In the genomic region with DNA sequence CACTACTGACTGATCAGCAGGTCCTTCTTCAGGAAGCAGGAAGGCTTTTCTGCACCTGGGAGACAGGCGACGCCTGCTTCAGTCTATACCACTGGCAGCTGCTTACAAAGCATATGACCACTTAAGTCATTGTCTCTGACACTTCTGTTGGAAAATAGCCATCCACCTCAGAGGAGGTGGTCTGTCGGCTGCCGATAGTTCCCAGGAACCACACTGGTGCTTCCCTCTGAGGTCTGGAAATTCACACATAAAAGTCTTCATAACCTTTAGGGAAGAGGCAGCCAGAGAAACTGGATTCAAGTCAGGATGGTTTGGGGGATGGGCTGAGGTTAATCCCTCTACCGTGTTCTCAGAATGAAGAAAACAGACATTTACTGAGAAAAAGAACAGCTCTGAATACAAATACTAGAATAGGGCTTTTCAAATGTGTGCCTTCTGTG, we compare ENCODE assay signal across 10 cellular contexts. TPM values are rescaled to one million over a fixed set of nuclear protein-coding genes. Genes with fewer than 3 reads are reported as not detected.
DNase-seq lines count a peak whose midpoint lies in the region; ATAC-seq and TF ChIP-seq lines count a peak whose summit lies in the region.
"Had no signal": no experiment of that assay in that cellular context is flagged by ENCODE, and none has a peak within 500 bp of the region (broad histone marks: within the 10 kb centered on the region; RNA-seq: fewer than 3 reads in every experiment).

No MANE protein-coding gene starts in this region.

- peak overlapping the region; percentile 22 for H3K27ac ChIP-seq in suprapubic skin

- H3K36me3 ChIP-seq in suprapubic skin = no peaks in the 10 kb centered on the region

- no peak for TF ChIP-seq CTCF in suprapubic skin (IDR thresholded peaks at IDR 0.05)

- DNase-seq in NCI-H82 (lab: John Stamatoyannopoulos, UW) = peak; percentile 61
- no peak for DNase-seq in NCI-H82 treated with DMSO at 0.1 percent for 48 hours (lab: John Stamatoyannopoulos, UW; ENCODE audit: unreplicated experiment)
- peak; percentile 32 for DNase-seq in NCI-H524 treated with DMSO at 0.1 percent for 48 hours (lab: John Stamatoyannopoulos, UW)
- DNase-seq in glomerular visceral epithelial cell (ENCODE audit: extremely low spot score) = peak; percentile 92
- DNase-seq in suprapubic skin (ENCODE audit: low spot score in 2 of 2) = peak; percentile 32 to 43
- DNase-seq in ureter (ENCODE audit: low spot score) = no peak
- DNase-seq: H9, NCI-H1694 treated with DMSO at 0.1 percent for 48 hours had no signal

- H3K4me3 ChIP-seq in suprapubic skin = no peak overlapping the region

- no peak for TF ChIP-seq EP300 in suprapubic skin (IDR thresholded peaks at IDR 0.05)

- no peak for TF ChIP-seq POLR2A in suprapubic skin (IDR thresholded peaks at IDR 0.05)

- H3K27me3 ChIP-seq in suprapubic skin = no peaks in the 10 kb centered on the region

- WGBS in suprapubic skin = 82% methylated on average over 5 of the region's 5 CpGs

- peaks cover 47% of the 10 kb centered on the region for H3K4me1 ChIP-seq in suprapubic skin

- ATAC-seq in GM18858 (IDR thresholded peaks at IDR 0.05; ENCODE audit: unreplicated experiment) (no peak), HG03520 (IDR thresholded peaks at IDR 0.05; ENCODE audit: unreplicated experiment) (no peak)

- no peaks in the 10 kb centered on the region for H3K9me3 ChIP-seq in suprapubic skin

RNA-seq across cellular contexts. Expression of a gene that starts 15.6 kb away (rescaled TPM):
- total RNA-seq in suprapubic skin = 100 to 1,000 TPM; 139 to 162 (median 144) TPM
- 249 TPM for total RNA-seq in ureter

RNA-seq across cellular contexts. Expression of a gene that starts 47.9 kb away (rescaled TPM):
- total RNA-seq in suprapubic skin (10 to 100 TPM; 30.3 to 72.8 (median 53.7) TPM), ureter (116 TPM)

Comparison
In these comparisons a context has a peak if more than half of its experiments do, and no peak if none do; other contexts are left out.
1. DNase-seq: peak in NCI-H82 (single experiment), NCI-H524 treated with DMSO at 0.1 percent for 48 hours (single experiment), glomerular visceral epithelial cell (single experiment) and suprapubic skin (2 of 2); none in NCI-H82 treated with DMSO at 0.1 percent for 48 hours (single experiment) and ureter (single experiment).